In the genomic region with DNA sequence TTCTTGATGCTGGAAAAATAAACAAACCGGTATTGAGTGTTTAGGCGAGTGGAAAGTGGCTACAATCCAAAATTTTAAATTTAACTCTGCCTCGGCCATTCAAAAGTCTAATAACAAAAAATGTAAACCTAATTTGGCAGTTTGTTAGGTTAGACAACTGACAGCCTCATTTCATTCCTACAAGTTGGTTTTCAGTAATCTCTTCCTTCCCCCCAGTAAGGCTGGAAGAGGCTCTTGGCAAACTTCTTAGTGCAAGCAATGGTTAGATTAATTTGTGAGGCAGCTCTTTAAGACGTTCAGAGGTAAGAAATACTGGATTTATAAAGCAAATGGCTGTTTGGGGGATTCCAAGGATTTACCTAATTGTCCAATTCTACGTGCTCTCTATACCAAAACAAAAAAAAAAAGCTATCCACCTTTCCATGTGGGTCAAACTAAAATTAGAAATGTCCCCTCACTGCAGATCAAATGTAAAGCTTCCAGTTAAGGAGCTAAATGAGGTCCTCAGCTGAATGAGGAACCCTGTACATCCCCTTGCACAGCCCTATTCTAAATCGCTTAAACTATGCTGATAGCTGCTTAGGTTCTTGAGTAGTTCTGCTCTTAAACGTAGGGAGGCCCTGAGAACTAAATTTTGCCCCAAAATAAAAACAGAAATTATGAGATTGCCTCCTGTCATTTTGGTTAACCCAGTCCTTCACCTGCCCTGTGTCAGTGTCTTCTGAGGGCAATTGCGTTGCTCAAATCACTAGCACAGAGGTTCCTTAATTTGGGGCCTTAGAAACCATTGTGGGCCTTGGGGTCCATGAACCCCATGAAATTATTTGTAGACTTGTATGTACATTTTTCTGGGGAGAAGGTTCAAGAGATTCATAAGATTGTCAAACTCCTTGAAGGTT, we compare ENCODE assay signal across 1 cellular context.
TF ChIP-seq lines count a peak whose summit lies in the region.

No MANE protein-coding gene starts in this region.

TF ChIP-seq in HEK293, 187 proteins besides CTCF, POLR2A, EP300 and RAD21 (continued from another document):
- TF ChIP-seq YY2 (tag by site-specific recombination; IDR thresholded peaks at IDR 0.05) (no peak), HOXA7 (CRISPR knock-in tag; IDR thresholded peaks at IDR 0.05; ENCODE audit: borderline replicate concordance) (no peak), ZNF473 (tag by site-specific recombination; IDR thresholded peaks at IDR 0.05) (no peak), SCRT2 (tag by site-specific recombination; IDR thresholded peaks at IDR 0.05) (peak; percentile 63; the same call in 1 of the 2 replicates), SP7 (tag by site-specific recombination; IDR thresholded peaks at IDR 0.05) (no peak), ZNF596 (tag by site-specific recombination; IDR thresholded peaks at IDR 0.05) (no peak)
- TF ChIP-seq, protein P1, sequence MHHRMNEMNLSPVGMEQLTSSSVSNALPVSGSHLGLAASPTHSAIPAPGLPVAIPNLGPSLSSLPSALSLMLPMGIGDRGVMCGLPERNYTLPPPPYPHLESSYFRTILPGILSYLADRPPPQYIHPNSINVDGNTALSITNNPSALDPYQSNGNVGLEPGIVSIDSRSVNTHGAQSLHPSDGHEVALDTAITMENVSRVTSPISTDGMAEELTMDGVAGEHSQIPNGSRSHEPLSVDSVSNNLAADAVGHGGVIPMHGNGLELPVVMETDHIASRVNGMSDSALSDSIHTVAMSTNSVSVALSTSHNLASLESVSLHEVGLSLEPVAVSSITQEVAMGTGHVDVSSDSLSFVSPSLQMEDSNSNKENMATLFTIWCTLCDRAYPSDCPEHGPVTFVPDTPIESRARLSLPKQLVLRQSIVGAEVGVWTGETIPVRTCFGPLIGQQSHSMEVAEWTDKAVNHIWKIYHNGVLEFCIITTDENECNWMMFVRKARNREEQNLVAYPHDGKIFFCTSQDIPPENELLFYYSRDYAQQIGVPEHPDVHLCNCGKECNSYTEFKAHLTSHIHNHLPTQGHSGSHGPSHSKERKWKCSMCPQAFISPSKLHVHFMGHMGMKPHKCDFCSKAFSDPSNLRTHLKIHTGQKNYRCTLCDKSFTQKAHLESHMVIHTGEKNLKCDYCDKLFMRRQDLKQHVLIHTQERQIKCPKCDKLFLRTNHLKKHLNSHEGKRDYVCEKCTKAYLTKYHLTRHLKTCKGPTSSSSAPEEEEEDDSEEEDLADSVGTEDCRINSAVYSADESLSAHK (tag by site-specific recombination; IDR thresholded peaks at IDR 0.05): peak; percentile 75; the same call in 1 of the 2 replicates
- TF ChIP-seq, protein P2, sequence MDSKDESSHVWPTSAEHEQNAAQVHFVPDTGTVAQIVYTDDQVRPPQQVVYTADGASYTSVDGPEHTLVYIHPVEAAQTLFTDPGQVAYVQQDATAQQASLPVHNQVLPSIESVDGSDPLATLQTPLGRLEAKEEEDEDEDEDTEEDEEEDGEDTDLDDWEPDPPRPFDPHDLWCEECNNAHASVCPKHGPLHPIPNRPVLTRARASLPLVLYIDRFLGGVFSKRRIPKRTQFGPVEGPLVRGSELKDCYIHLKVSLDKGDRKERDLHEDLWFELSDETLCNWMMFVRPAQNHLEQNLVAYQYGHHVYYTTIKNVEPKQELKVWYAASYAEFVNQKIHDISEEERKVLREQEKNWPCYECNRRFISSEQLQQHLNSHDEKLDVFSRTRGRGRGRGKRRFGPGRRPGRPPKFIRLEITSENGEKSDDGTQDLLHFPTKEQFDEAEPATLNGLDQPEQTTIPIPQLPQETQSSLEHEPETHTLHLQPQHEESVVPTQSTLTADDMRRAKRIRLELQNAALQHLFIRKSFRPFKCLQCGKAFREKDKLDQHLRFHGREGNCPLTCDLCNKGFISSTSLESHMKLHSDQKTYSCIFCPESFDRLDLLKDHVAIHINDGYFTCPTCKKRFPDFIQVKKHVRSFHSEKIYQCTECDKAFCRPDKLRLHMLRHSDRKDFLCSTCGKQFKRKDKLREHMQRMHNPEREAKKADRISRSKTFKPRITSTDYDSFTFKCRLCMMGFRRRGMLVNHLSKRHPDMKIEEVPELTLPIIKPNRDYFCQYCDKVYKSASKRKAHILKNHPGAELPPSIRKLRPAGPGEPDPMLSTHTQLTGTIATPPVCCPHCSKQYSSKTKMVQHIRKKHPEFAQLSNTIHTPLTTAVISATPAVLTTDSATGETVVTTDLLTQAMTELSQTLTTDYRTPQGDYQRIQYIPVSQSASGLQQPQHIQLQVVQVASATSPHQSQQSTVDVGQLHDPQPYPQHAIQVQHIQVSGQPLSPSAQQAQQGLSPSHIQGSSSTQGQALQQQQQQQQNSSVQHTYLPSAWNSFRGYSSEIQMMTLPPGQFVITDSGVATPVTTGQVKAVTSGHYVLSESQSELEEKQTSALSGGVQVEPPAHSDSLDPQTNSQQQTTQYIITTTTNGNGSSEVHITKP (tag by site-specific recombination; IDR thresholded peaks at IDR 0.05): peak; percentile 72
- TF ChIP-seq, protein P3, sequence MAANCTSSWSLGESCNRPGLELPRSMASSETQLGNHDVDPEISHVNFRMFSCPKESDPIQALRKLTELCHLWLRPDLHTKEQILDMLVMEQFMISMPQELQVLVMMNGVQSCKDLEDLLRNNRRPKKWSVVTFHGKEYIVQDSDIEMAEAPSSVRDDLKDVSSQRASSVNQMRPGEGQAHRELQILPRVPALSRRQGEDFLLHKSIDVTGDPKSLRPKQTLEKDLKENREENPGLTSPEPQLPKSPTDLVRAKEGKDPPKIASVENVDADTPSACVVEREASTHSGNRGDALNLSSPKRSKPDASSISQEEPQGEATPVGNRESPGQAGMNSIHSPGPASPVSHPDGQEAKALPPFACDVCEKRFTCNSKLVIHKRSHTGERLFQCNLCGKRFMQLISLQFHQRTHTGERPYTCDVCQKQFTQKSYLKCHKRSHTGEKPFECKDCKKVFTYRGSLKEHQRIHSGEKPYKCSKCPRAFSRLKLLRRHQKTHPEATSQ (tag by site-specific recombination; IDR thresholded peaks at IDR 0.05): no peak
- TF ChIP-seq, protein P4, sequence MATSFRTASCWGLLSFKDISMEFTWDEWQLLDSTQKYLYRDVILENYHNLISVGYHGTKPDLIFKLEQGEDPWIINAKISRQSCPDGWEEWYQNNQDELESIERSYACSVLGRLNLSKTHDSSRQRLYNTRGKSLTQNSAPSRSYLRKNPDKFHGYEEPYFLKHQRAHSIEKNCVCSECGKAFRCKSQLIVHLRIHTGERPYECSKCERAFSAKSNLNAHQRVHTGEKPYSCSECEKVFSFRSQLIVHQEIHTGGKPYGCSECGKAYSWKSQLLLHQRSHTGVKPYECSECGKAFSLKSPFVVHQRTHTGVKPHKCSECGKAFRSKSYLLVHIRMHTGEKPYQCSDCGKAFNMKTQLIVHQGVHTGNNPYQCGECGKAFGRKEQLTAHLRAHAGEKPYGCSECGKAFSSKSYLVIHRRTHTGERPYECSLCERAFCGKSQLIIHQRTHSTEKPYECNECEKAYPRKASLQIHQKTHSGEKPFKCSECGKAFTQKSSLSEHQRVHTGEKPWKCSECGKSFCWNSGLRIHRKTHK (tag by site-specific recombination; IDR thresholded peaks at IDR 0.05): no peak
